In genomic region chr7:76403780-76404494, GRCh38 we compare ENCODE assay signal across 14 cellular contexts. TPM values are rescaled to one million over a fixed set of nuclear protein-coding genes. Genes with fewer than 3 reads are reported as not detected.
DNase-seq lines count a peak whose midpoint lies in the region; ATAC-seq and TF ChIP-seq lines count a peak whose summit lies in the region.
"Had no signal": no experiment of that assay in that cellular context is flagged by ENCODE, and none has a peak within 500 bp of the region (broad histone marks: within the 10 kb centered on the region; RNA-seq: fewer than 3 reads in every experiment).

No MANE protein-coding gene starts in this region.

- no peak overlapping the region for H3K27ac ChIP-seq in OCI-LY3 (ENCODE audit: low read length)
- H3K27ac ChIP-seq in hepatocyte, result no peak overlapping the region
- H3K27ac ChIP-seq: 22Rv1 had no signal

- H2AFZ ChIP-seq in OCI-LY3 (ENCODE audit: low read depth, low read length) (no peak overlapping the region), hepatocyte (no peak overlapping the region)

- peaks cover 3% of the 10 kb centered on the region; the same call in 1 of the 2 replicates for H3K27me3 ChIP-seq in OCI-LY3 (ENCODE audit: low read depth, low read length)
- no peaks in the 10 kb centered on the region for H3K27me3 ChIP-seq in hepatocyte

- DNase-seq in DMS53 (lab: John Stamatoyannopoulos, UW) (peak; percentile 47), DMS53 treated with DMSO at 0.1 percent for 48 hours (lab: John Stamatoyannopoulos, UW; ENCODE audit: unreplicated experiment) (no peak), left ventricle myocardium superior (no peak), GM19238 (ENCODE audit: insufficient read length, low spot score) (no peak), hepatocyte (ENCODE audit: low spot score) (no peak), SHP77 (lab: John Stamatoyannopoulos, UW) (no peak)
- DNase-seq in stimulated activated naive B cell treated with anti-CD40 and anti-IgM and Interleukin-4, amounts not matched to agents 10 μg/mL and 1 μg/mL and 100 μg/mL, for 72 hours, result no peak
- DNase-seq: amniotic stem cell; DMS79; NCI-H1694; PC-3; stimulated activated CD4-positive, alpha-beta T cell treated with anti-CD3 and anti-CD28 coated beads, Interleukin-4, amount 100 ng/mL, for 1 hour had no signal

- H3K9me3 Mint-ChIP-seq in stimulated activated naive B cell treated with anti-CD40 and anti-IgM and Interleukin-4, amounts not matched to agents 10 μg/mL and 1 μg/mL and 100 μg/mL, for 72 hours, result no peaks in the 10 kb centered on the region

- H3K36me3 ChIP-seq in OCI-LY3 (replicated peaks; ENCODE audit: low read depth, low read length) (no peaks in the 10 kb centered on the region), hepatocyte (replicated peaks; ENCODE audit: insufficient read depth, low read depth) (no peaks in the 10 kb centered on the region)

- H3K9me2 ChIP-seq in hepatocyte (replicated peaks; ENCODE audit: insufficient read depth), result no peaks in the 10 kb centered on the region

- no peak overlapping the region for H3K4me3 ChIP-seq in OCI-LY3 (ENCODE audit: low read length)
- no peak overlapping the region for H3K4me3 ChIP-seq in hepatocyte

- ATAC-seq in left ventricle myocardium superior, result peak; percentile 66
- ATAC-seq in stimulated activated naive B cell treated with anti-CD40 and anti-IgM and Interleukin-4, amounts not matched to agents 10 μg/mL and 1 μg/mL and 100 μg/mL, for 72 hours (replicated peaks), result peak; percentile 60 to 73
- ATAC-seq: PC-3 had no signal

- intact Hi-C loops in left ventricle myocardium superior (cut with micrococcal nuclease), result no loop called here

- peaks cover 9 to 13% of the 10 kb centered on the region in 2 donors for H3K4me1 Mint-ChIP-seq in stimulated activated naive B cell treated with anti-CD40 and anti-IgM and Interleukin-4, amounts not matched to agents 10 μg/mL and 1 μg/mL and 100 μg/mL, for 72 hours

- 88% methylated on average over 10 of the region's 10 CpGs for WGBS in hepatocyte (ENCODE audit: low lambda C conversion rate, missing lambda C conversion rate)

- H3K4me3 Mint-ChIP-seq in stimulated activated naive B cell treated with anti-CD40 and anti-IgM and Interleukin-4, amounts not matched to agents 10 μg/mL and 1 μg/mL and 100 μg/mL, for 72 hours, result no peak overlapping the region

- H3K4me1 ChIP-seq in OCI-LY3 (ENCODE audit: low read length) (peaks cover 15% of the 10 kb centered on the region), hepatocyte (ENCODE audit: insufficient read depth) (no peaks in the 10 kb centered on the region)

- H3K9ac ChIP-seq in OCI-LY3 (ENCODE audit: low read length), result no peak overlapping the region

- H3K4me2 ChIP-seq in OCI-LY3 (ENCODE audit: low read length) (peak overlapping the region; percentile 24), hepatocyte (no peak overlapping the region)

- H3K79me2 ChIP-seq in OCI-LY3 (ENCODE audit: low read length) (no peaks in the 10 kb centered on the region), hepatocyte (no peaks in the 10 kb centered on the region)

- H3K27me3 Mint-ChIP-seq in stimulated activated naive B cell treated with anti-CD40 and anti-IgM and Interleukin-4, amounts not matched to agents 10 μg/mL and 1 μg/mL and 100 μg/mL, for 72 hours, result no peaks in the 10 kb centered on the region

- H3K9me3 ChIP-seq in OCI-LY3 (ENCODE audit: insufficient read depth, low read length), result no peaks in the 10 kb centered on the region
- H3K9me3 ChIP-seq in hepatocyte (ENCODE audit: low read depth), result no peaks in the 10 kb centered on the region

- H4K20me1 ChIP-seq in OCI-LY3 (ENCODE audit: insufficient read depth, low read length), result no peaks in the 10 kb centered on the region
- H4K20me1 ChIP-seq in hepatocyte (ENCODE audit: insufficient read depth, poor library complexity, severe bottlenecking), result no peaks in the 10 kb centered on the region

- peaks cover 3 to 8% of the 10 kb centered on the region in 2 donors for H3K36me3 Mint-ChIP-seq in stimulated activated naive B cell treated with anti-CD40 and anti-IgM and Interleukin-4, amounts not matched to agents 10 μg/mL and 1 μg/mL and 100 μg/mL, for 72 hours

- H3K27ac Mint-ChIP-seq in stimulated activated naive B cell treated with anti-CD40 and anti-IgM and Interleukin-4, amounts not matched to agents 10 μg/mL and 1 μg/mL and 100 μg/mL, for 72 hours, result peak overlapping the region; percentile 68

- no peak for TF ChIP-seq CTCF in OCI-LY3 (IDR thresholded peaks at IDR 0.05; ENCODE audit: low read depth, low read length)
- TF ChIP-seq CTCF in hepatocyte (IDR thresholded peaks at IDR 0.05; ENCODE audit: poor library complexity), result no peak

RNA-seq across cellular contexts. Expression of gene SSC4D, which starts 5.6 kb away (rescaled TPM):
- 0.55 TPM for total RNA-seq in left ventricle myocardium superior
- total RNA-seq in hepatocyte, result 6.9 and 9.7 TPM in 2 replicates
- polyA plus RNA-seq in hepatocyte, result 11.0 and 14.5 TPM in 2 replicates

RNA-seq across cellular contexts. Expression of gene ZP3, which starts 20.8 kb away (rescaled TPM):
- total RNA-seq in left ventricle myocardium superior, result not detected
- not detected in 2 replicates for total RNA-seq in hepatocyte
- 1.4 TPM in 1 of 2 replicates, not detected in the other for polyA plus RNA-seq in hepatocyte

RNA-seq across cellular contexts. Expression of gene YWHAG, which starts 45.1 kb away (rescaled TPM):
- 238 TPM for total RNA-seq in left ventricle myocardium superior
- 106 and 117 TPM in 2 replicates for total RNA-seq in hepatocyte
- 12.6 and 17.2 TPM in 2 replicates for polyA plus RNA-seq in hepatocyte

RNA-seq across cellular contexts. Expression of gene DTX2, which starts 57.6 kb away (rescaled TPM):
- total RNA-seq in left ventricle myocardium superior (9.3 TPM), hepatocyte (7.6 TPM in 2 replicates)
- polyA plus RNA-seq in hepatocyte, result 22.2 and 23.1 TPM in 2 replicates
